In the genomic region with DNA sequence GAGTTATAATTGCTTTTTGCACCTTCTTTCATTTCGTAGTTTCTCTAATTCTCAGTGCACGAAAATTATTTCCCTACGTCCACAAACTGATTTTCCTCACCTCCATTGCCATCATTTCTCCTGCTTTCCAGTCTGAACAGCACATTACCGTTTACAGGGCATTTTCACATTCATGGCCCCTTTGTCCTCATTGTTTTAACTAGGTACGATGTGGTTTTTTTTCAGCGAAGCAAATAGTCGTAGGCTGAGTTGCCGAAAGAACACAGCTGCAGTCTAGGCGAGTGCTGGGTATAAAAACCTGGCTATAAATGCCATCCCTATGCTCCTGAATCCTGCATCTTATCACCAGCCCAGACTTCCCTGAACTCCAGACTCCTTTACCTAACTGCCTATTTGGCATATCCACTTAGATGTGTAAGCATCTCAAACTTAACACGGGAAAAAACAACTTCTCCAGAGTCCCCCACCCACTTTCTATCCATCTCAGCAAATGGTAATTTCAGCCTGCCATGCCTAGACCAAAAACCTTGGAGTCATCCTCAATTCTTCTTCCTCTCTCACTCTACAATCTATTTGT, we compare ENCODE assay signal across 8 cellular contexts. TPM values are rescaled to one million over a fixed set of nuclear protein-coding genes. Genes with fewer than 3 reads are reported as not detected.
DNase-seq lines count a peak whose midpoint lies in the region; TF ChIP-seq lines count a peak whose summit lies in the region.

No MANE protein-coding gene starts in this region.

- peaks cover 30% of the 10 kb centered on the region for H3K4me1 Mint-ChIP-seq in mesothelial cell of epicardium

- DNase-seq in ACHN (peak; percentile 8), caudate nucleus (lab: John Stamatoyannopoulos, UW) (peak in 1 of 61 donors; percentile 12), mesothelial cell of epicardium (ENCODE audit: low spot score in 2 of 2, unreplicated experiment in 2 of 2) (no peak), NCI-H345 treated with DMSO at 0.1 percent for 48 hours (lab: John Stamatoyannopoulos, UW; ENCODE audit: unreplicated experiment) (no peak), SHP77 (lab: John Stamatoyannopoulos, UW) (no peak)
- DNase-seq in Jurkat, Clone E6-1 (ENCODE audit: low read depth, low spot score): no peak
- no peak for DNase-seq in effector CD4-positive, alpha-beta T cell
- DNase-seq in stimulated activated CD4-positive, alpha-beta T cell treated with anti-CD3 and anti-CD28 coated beads, Interleukin-4, amount 100 ng/mL, for 4 hours: no peak

- H3K27ac ChIP-seq in caudate nucleus (ENCODE audit: low read depth, low read length): peak overlapping the region; percentile 69

- peak overlapping the region; percentile 93 for H3K4me3 Mint-ChIP-seq in mesothelial cell of epicardium

- in situ Hi-C loops in ACHN (cut with HindIII; ENCODE audit: low pct_ligation_motif_present, low pct_unique_long_range_greater_than_20kb, low sequenced_read_pairs): no loop called here

- H3K27me3 Mint-ChIP-seq in mesothelial cell of epicardium (ENCODE audit: low read depth): no peaks in the 10 kb centered on the region

- TF ChIP-seq CTCF in mesothelial cell of epicardium (IDR thresholded peaks at IDR 0.05; ENCODE audit: unreplicated experiment): no peak

- H3K9me3 Mint-ChIP-seq in mesothelial cell of epicardium: peaks cover 10% of the 10 kb centered on the region

- no peaks in the 10 kb centered on the region for H3K36me3 Mint-ChIP-seq in mesothelial cell of epicardium

- H3K27ac Mint-ChIP-seq in mesothelial cell of epicardium: peak overlapping the region; percentile 94

- peak overlapping the region; percentile 79 for H3K4me3 ChIP-seq in Jurkat, Clone E6-1 (ENCODE audit: low read length)

RNA-seq across cellular contexts. Expression of a gene that starts 0.7 kb away (rescaled TPM):
- not detected for polyA plus RNA-seq in Jurkat, Clone E6-1 (2012; ENCODE audit: insufficient read depth, insufficient read length)
- 0.50 to 0.89 TPM (median 0.74 TPM) in 3 replicates for total RNA-seq in mesothelial cell of epicardium
